Comparison of ENCODE assay signal across 17 cellular contexts in genomic region chr5:157597277-157597676, GRCh38. TPM values are rescaled to one million over a fixed set of nuclear protein-coding genes. Genes with fewer than 3 reads are reported as not detected.
DNase-seq lines count a peak whose midpoint lies in the region; ATAC-seq, FAIRE-seq and TF ChIP-seq lines count a peak whose summit lies in the region.
"Had no signal": no experiment of that assay in that cellular context is flagged by ENCODE, and none has a peak within 500 bp of the region (broad histone marks: within the 10 kb centered on the region; RNA-seq: fewer than 3 reads in every experiment).

No MANE protein-coding gene starts in this region.

- no peaks in the 10 kb centered on the region for H3K27me3 Mint-ChIP-seq in activated CD8-positive, alpha-beta T cell treated with anti-CD3 and anti-CD28 coated beads, Interleukin-2, amount 10 ng/mL, durations not matched to agents 7 days and 5 days (ENCODE audit: low read depth)
- no peaks in the 10 kb centered on the region for H3K27me3 Mint-ChIP-seq in stimulated activated naive B cell treated with anti-CD40 and anti-IgM and Interleukin-4, amounts not matched to agents 10 μg/mL and 1 μg/mL and 100 μg/mL, for 72 hours

- no peak overlapping the region for H3K4me3 Mint-ChIP-seq in activated CD8-positive, alpha-beta T cell treated with anti-CD3 and anti-CD28 coated beads, Interleukin-2, amount 10 ng/mL, durations not matched to agents 7 days and 5 days
- H3K4me3 Mint-ChIP-seq in stimulated activated naive B cell treated with anti-CD40 and anti-IgM and Interleukin-4, amounts not matched to agents 10 μg/mL and 1 μg/mL and 100 μg/mL, for 72 hours, result peak overlapping the region; percentile 7 to 47
- H3K4me3 Mint-ChIP-seq: endodermal cell, nephron progenitor cell had no signal

- H3K4me1 Mint-ChIP-seq in activated CD8-positive, alpha-beta T cell treated with anti-CD3 and anti-CD28 coated beads, Interleukin-2, amount 10 ng/mL, durations not matched to agents 7 days and 5 days (ENCODE audit: low read depth), result peaks cover 94% of the 10 kb centered on the region
- peaks cover 59 to 89% of the 10 kb centered on the region in 2 donors for H3K4me1 Mint-ChIP-seq in stimulated activated naive B cell treated with anti-CD40 and anti-IgM and Interleukin-4, amounts not matched to agents 10 μg/mL and 1 μg/mL and 100 μg/mL, for 72 hours

- H3K4me1 ChIP-seq in left ventricle myocardium inferior, result peaks cover 21% of the 10 kb centered on the region

- no peaks in the 10 kb centered on the region for H3K9me3 Mint-ChIP-seq in activated CD8-positive, alpha-beta T cell treated with anti-CD3 and anti-CD28 coated beads, Interleukin-2, amount 10 ng/mL, durations not matched to agents 7 days and 5 days (ENCODE audit: insufficient read depth)
- no peaks in the 10 kb centered on the region for H3K9me3 Mint-ChIP-seq in stimulated activated naive B cell treated with anti-CD40 and anti-IgM and Interleukin-4, amounts not matched to agents 10 μg/mL and 1 μg/mL and 100 μg/mL, for 72 hours
- H3K9me3 Mint-ChIP-seq: nephron progenitor cell had no signal

- H3K36me3 ChIP-seq in left ventricle myocardium inferior, result no peaks in the 10 kb centered on the region
- no peaks in the 10 kb centered on the region for H3K36me3 ChIP-seq in KOPT-K1 (ENCODE audit: insufficient read depth, low read length)
- H3K36me3 ChIP-seq: lower lobe of right lung, transverse colon had no signal

- H3K27ac ChIP-seq in left ventricle myocardium inferior (replicated peaks) (no peak overlapping the region), KOPT-K1 (ENCODE audit: low read depth, low read length, poor library complexity, severe bottlenecking) (peak overlapping the region; percentile 80)
- H3K27ac ChIP-seq: lower lobe of right lung had no signal

- CTCF ChIA-PET in activated CD8-positive, alpha-beta T cell treated with anti-CD3 and anti-CD28 coated beads, Interleukin-2, amount 10 ng/mL, durations not matched to agents 7 days and 5 days (lab: Charles Lee), result interaction anchor here (1.1 to 2.6 kb wide), 9 partner anchors 8 to 343 kb away, joined by 3 to 14 read pairs (median 6); no protein-coding TSS in a partner anchor

- H3K4me3 ChIP-seq in left ventricle myocardium inferior, result no peak overlapping the region
- H3K4me3 ChIP-seq: lower lobe of right lung, transverse colon had no signal

- no peaks in the 10 kb centered on the region for H3K27me3 ChIP-seq in left ventricle myocardium inferior (ENCODE audit: low read depth)
- H3K27me3 ChIP-seq: transverse colon had no signal

- ATAC-seq in Right ventricle myocardium inferior (peak; percentile 32), HG02588 (IDR thresholded peaks at IDR 0.05; ENCODE audit: unreplicated experiment) (no peak)
- ATAC-seq in activated CD8-positive, alpha-beta T cell treated with anti-CD3 and anti-CD28 coated beads, Interleukin-2, amount 10 ng/mL, durations not matched to agents 7 days and 5 days, result no peak
- peak in 1 of 2 donors; percentile 2 for ATAC-seq in stimulated activated naive B cell treated with anti-CD40 and anti-IgM and Interleukin-4, amounts not matched to agents 10 μg/mL and 1 μg/mL and 100 μg/mL, for 72 hours (replicated peaks)

- peaks cover 24% of the 10 kb centered on the region for H3K36me3 Mint-ChIP-seq in activated CD8-positive, alpha-beta T cell treated with anti-CD3 and anti-CD28 coated beads, Interleukin-2, amount 10 ng/mL, durations not matched to agents 7 days and 5 days (ENCODE audit: low read depth)
- H3K36me3 Mint-ChIP-seq in stimulated activated naive B cell treated with anti-CD40 and anti-IgM and Interleukin-4, amounts not matched to agents 10 μg/mL and 1 μg/mL and 100 μg/mL, for 72 hours, result no peaks in the 10 kb centered on the region

- no peak for TF ChIP-seq CTCF in left ventricle myocardium inferior (IDR thresholded peaks at IDR 0.05; ENCODE audit: borderline replicate concordance)

- intact Hi-C loops in Right ventricle myocardium inferior (cut with DNase I) (no loop called here), left ventricle myocardium inferior (cut with micrococcal nuclease) (no loop called here)

- H3K9me3 ChIP-seq in left ventricle myocardium inferior (replicated peaks) (no peaks in the 10 kb centered on the region), KOPT-K1 (ENCODE audit: insufficient read depth, low read length, poor library complexity, severe bottlenecking) (no peaks in the 10 kb centered on the region)
- H3K9me3 ChIP-seq: lower lobe of right lung, transverse colon had no signal

- DNase-seq in Right ventricle myocardium inferior (ENCODE audit: missing footprints) (no peak), left ventricle myocardium inferior (no peak), urothelium cell line (ENCODE audit: low spot score) (no peak), NCI-H146 treated with DMSO at 0.1 percent for 48 hours (lab: John Stamatoyannopoulos, UW; ENCODE audit: unreplicated experiment) (no peak)
- no peak for DNase-seq in activated CD8-positive, alpha-beta T cell treated with anti-CD3 and anti-CD28 coated beads, Interleukin-2, amount 10 ng/mL, durations not matched to agents 7 days and 5 days
- no peak for DNase-seq in stimulated activated naive B cell treated with anti-CD40 and anti-IgM and Interleukin-4, amounts not matched to agents 10 μg/mL and 1 μg/mL and 100 μg/mL, for 72 hours
- DNase-seq: central memory CD4-positive, alpha-beta T cell; DMS153; endodermal cell; GOT3; lower lobe of right lung; nephron progenitor cell; SIG-M5; transverse colon had no signal

- no peak for FAIRE-seq in urothelium cell line (lab: Jason Lieb, UNC)
- FAIRE-seq: TTC549 had no signal

- POLR2A ChIA-PET in activated CD8-positive, alpha-beta T cell treated with anti-CD3 and anti-CD28 coated beads, Interleukin-2, amount 10 ng/mL, durations not matched to agents 7 days and 5 days (lab: Charles Lee), result interaction anchor here (1.1 to 1.6 kb wide), 2 partner anchors 11 to 15 kb away, joined by 3 to 5 read pairs; no protein-coding TSS in a partner anchor

- peak overlapping the region; percentile 79 for H3K27ac Mint-ChIP-seq in activated CD8-positive, alpha-beta T cell treated with anti-CD3 and anti-CD28 coated beads, Interleukin-2, amount 10 ng/mL, durations not matched to agents 7 days and 5 days
- peak overlapping the region; percentile 79 for H3K27ac Mint-ChIP-seq in stimulated activated naive B cell treated with anti-CD40 and anti-IgM and Interleukin-4, amounts not matched to agents 10 μg/mL and 1 μg/mL and 100 μg/mL, for 72 hours
- H3K27ac Mint-ChIP-seq: endodermal cell, nephron progenitor cell had no signal

RNA-seq across cellular contexts. Expression of gene ADAM19, which starts 21.7 kb away (rescaled TPM):
- total RNA-seq in Right ventricle myocardium inferior (11.3 TPM), left ventricle myocardium inferior (17.7 TPM)
- total RNA-seq in activated CD8-positive, alpha-beta T cell treated with anti-CD3 and anti-CD28 coated beads, Interleukin-2, amount 10 ng/mL, durations not matched to agents 7 days and 5 days, result 10 to 100 TPM; 77.7 to 80.6 TPM

RNA-seq across cellular contexts. Expression of gene SOX30, which starts 55.0 kb away (rescaled TPM):
- 0.19 TPM for total RNA-seq in Right ventricle myocardium inferior
- total RNA-seq in left ventricle myocardium inferior, result 0.08 TPM
- total RNA-seq in activated CD8-positive, alpha-beta T cell treated with anti-CD3 and anti-CD28 coated beads, Interleukin-2, amount 10 ng/mL, durations not matched to agents 7 days and 5 days, result under 1 TPM; 0.10 to 0.11 TPM
- total RNA-seq: lower lobe of right lung had no signal
